In genomic region chr7:98771519-98772241, GRCh38 we compare ENCODE assay signal across 11 cellular contexts.
A peak's percentile ranks its signal among the peaks of the same experiment; 100 is the strongest.
DNase-seq lines count a peak whose midpoint lies in the region; ATAC-seq and TF ChIP-seq lines count a peak whose summit lies in the region.
"Had no signal": no experiment of that assay in that cellular context is flagged by ENCODE, and none has a peak within 500 bp of the region (broad histone marks: within the 10 kb centered on the region; RNA-seq: fewer than 3 reads in every experiment).

No MANE protein-coding gene starts in this region.

- TF ChIP-seq CTCF in OCI-LY7 (conservative IDR thresholded peaks at IDR 0.05; ENCODE audit: low read length) (no peak), transverse colon (IDR thresholded peaks at IDR 0.05) (no peak)

- H3K9me3 Mint-ChIP-seq in effector memory CD8-positive, alpha-beta T cell = no peaks in the 10 kb centered on the region
- H3K9me3 Mint-ChIP-seq: activated naive CD4-positive, alpha-beta T cell treated with anti-CD3 and anti-CD28 coated beads, Interleukin-2, amount 50 U/mL, for 72 hours had no signal

- ATAC-seq in effector memory CD8-positive, alpha-beta T cell (replicated peaks) = no peak
- ATAC-seq: activated naive CD4-positive, alpha-beta T cell treated with anti-CD3 and anti-CD28 coated beads, Interleukin-2, amount 50 U/mL, for 72 hours had no signal

- no peak overlapping the region for H3K4me3 ChIP-seq in OCI-LY7 (ENCODE audit: low read depth, low read length, poor library complexity, severe bottlenecking)
- peak overlapping the region; percentile 30 for H3K4me3 ChIP-seq in iPS-15b (ENCODE audit: low read depth, low read length)
- no peak overlapping the region for H3K4me3 ChIP-seq in transverse colon

- peaks cover 19 to 51% of the 10 kb centered on the region in 2 donors for H3K27me3 Mint-ChIP-seq in effector memory CD8-positive, alpha-beta T cell

- H3K27me3 ChIP-seq in iPS-15b (ENCODE audit: control insufficient read depth, insufficient read depth, low read length) = no peaks in the 10 kb centered on the region
- H3K27me3 ChIP-seq in transverse colon = no peaks in the 10 kb centered on the region

- H3K27ac ChIP-seq in OCI-LY7 (ENCODE audit: low read depth, low read length, poor library complexity, severe bottlenecking) (no peak overlapping the region), transverse colon (no peak overlapping the region)
- H3K27ac ChIP-seq: C4-2B had no signal

- peak; percentile 11 for DNase-seq in NCI-H748 (lab: John Stamatoyannopoulos, UW; ENCODE audit: unreplicated experiment)
- DNase-seq in NCI-H748 treated with DMSO at 0.1 percent for 48 hours (lab: John Stamatoyannopoulos, UW) = no peak
- DNase-seq in OCI-LY7 (ENCODE audit: low spot score) = peak; percentile 55
- peak; percentile 29 for DNase-seq in transverse colon
- DNase-seq in midbrain (lab: John Stamatoyannopoulos, UW) = no peak
- no peak for DNase-seq in effector memory CD8-positive, alpha-beta T cell
- no peak for DNase-seq in stimulated activated CD4-positive, alpha-beta T cell treated with anti-CD3 and anti-CD28 coated beads, Interleukin-12 subunit alpha, Interleukin-12 subunit beta, amount 100 ng/mL, for 4 hours
- DNase-seq: NK-92 treated with Interleukin-12 subunit alpha and Interleukin-12 subunit beta, amount 100 ng/mL, for 24 hours had no signal

- no peak overlapping the region for H3K27ac Mint-ChIP-seq in effector memory CD8-positive, alpha-beta T cell
- H3K27ac Mint-ChIP-seq: activated naive CD4-positive, alpha-beta T cell treated with anti-CD3 and anti-CD28 coated beads, Interleukin-2, amount 50 U/mL, for 72 hours had no signal

- in situ Hi-C loops in transverse colon (cut with MboI; ENCODE audit: low pct_ligation_motif_present in 1 of 4, low pct_unique_long_range_greater_than_20kb in 1 of 4, low sequenced_read_pairs in 3 of 4) = no loop called here

- intact Hi-C loops in OCI-LY7 (cut with micrococcal nuclease; ENCODE audit: unreplicated experiment) (no loop called here), transverse colon (cut with DNase I; ENCODE audit: low total_unique reads) (no loop called here)

- no TSS peak for BruUV-seq in OCI-LY7 (replicated peaks; lab: Mats Ljungman, UMichigan)

- H3K4me3 Mint-ChIP-seq in effector memory CD8-positive, alpha-beta T cell = no peak overlapping the region

- no peaks in the 10 kb centered on the region for H4K20me1 ChIP-seq in OCI-LY7 (ENCODE audit: insufficient read depth, low read length)

- peak overlapping the region; percentile 39 for H3K4me2 ChIP-seq in OCI-LY7 (ENCODE audit: low read length)

- no peaks in the 10 kb centered on the region for H3K9me3 ChIP-seq in OCI-LY7 (ENCODE audit: low read length)
- no peaks in the 10 kb centered on the region for H3K9me3 ChIP-seq in iPS-15b (ENCODE audit: control insufficient read depth, insufficient read depth, low read length)
- no peaks in the 10 kb centered on the region for H3K9me3 ChIP-seq in transverse colon

- peaks cover 11% of the 10 kb centered on the region for H3K4me1 ChIP-seq in OCI-LY7 (ENCODE audit: insufficient read depth, low read length, poor library complexity, severe bottlenecking)
- H3K4me1 ChIP-seq in iPS-15b (ENCODE audit: control insufficient read depth, insufficient read depth, low read length) = peaks cover 11% of the 10 kb centered on the region
- peaks cover 0 to 7% (median 0%) of the 10 kb centered on the region in 4 donors for H3K4me1 ChIP-seq in transverse colon

- H3K36me3 Mint-ChIP-seq in effector memory CD8-positive, alpha-beta T cell (ENCODE audit: insufficient read depth) = no peaks in the 10 kb centered on the region
- H3K36me3 Mint-ChIP-seq: activated naive CD4-positive, alpha-beta T cell treated with anti-CD3 and anti-CD28 coated beads, Interleukin-2, amount 50 U/mL, for 72 hours had no signal

- H3K9me2 ChIP-seq in OCI-LY7 (ENCODE audit: insufficient read depth, low read length) = no peaks in the 10 kb centered on the region

- no peaks in the 10 kb centered on the region for H3K79me2 ChIP-seq in OCI-LY7 (ENCODE audit: insufficient read depth, low read depth, low read length)

- H3K4me1 Mint-ChIP-seq in effector memory CD8-positive, alpha-beta T cell (ENCODE audit: low read depth in 2 of 2) = peaks cover 0 to 2% of the 10 kb centered on the region in 2 donors

- 6 to 29% methylated on average over 3 to 17 of the region's 17 CpGs for WGBS in transverse colon (ENCODE audit: low coverage in 1 of 2), 2 donors

- no peak overlapping the region for H3K9ac ChIP-seq in iPS-15b (ENCODE audit: low read depth, low read length)

- TF ChIP-seq EP300 in transverse colon (IDR thresholded peaks at IDR 0.05; ENCODE audit: low read depth) = no peak

- TF ChIP-seq POLR2A in transverse colon (IDR thresholded peaks at IDR 0.05) = no peak

- H2AFZ ChIP-seq in OCI-LY7 (ENCODE audit: low read length) = peak overlapping the region; percentile 47

- H3K36me3 ChIP-seq in OCI-LY7 (ENCODE audit: insufficient read depth, low read length) (no peaks in the 10 kb centered on the region), iPS-15b (ENCODE audit: control insufficient read depth, insufficient read depth, low read length) (no peaks in the 10 kb centered on the region), transverse colon (no peaks in the 10 kb centered on the region)

- POLR2A ChIA-PET in OCI-LY7 (lab: Charles Lee) = interaction anchor here (0.6 to 1.0 kb wide), 4 partner anchors 15 to 739 kb away, joined by 3 to 4 read pairs (median 3); no protein-coding TSS in a partner anchor

- CTCF ChIA-PET in OCI-LY7 (lab: Charles Lee; ENCODE audit: unreplicated experiment) = no interaction called here

Comparison
In these comparisons a context has a peak if more than half of its experiments do, and no peak if none do; other contexts are left out.
1. DNase-seq: peak in NCI-H748 (single experiment), OCI-LY7 (single experiment) and transverse colon (single experiment); none in NCI-H748 treated with DMSO at 0.1 percent for 48 hours (single experiment), midbrain (single experiment), effector memory CD8-positive, alpha-beta T cell (0 of 3) and stimulated activated CD4-positive, alpha-beta T cell treated with anti-CD3 and anti-CD28 coated beads, Interleukin-12 subunit alpha, Interleukin-12 subunit beta, amount 100 ng/mL, for 4 hours (single experiment).